Comparison of ENCODE assay signal across 9 cellular contexts in genomic region chr6:111566222-111566717, GRCh38. TPM values are rescaled to one million over a fixed set of nuclear protein-coding genes. Genes with fewer than 3 reads are reported as not detected.
A peak's percentile ranks its signal among the peaks of the same experiment; 100 is the strongest.
DNase-seq lines count a peak whose midpoint lies in the region; TF ChIP-seq lines count a peak whose summit lies in the region.
"Had no signal": no experiment of that assay in that cellular context is flagged by ENCODE, and none has a peak within 500 bp of the region (broad histone marks: within the 10 kb centered on the region; RNA-seq: fewer than 3 reads in every experiment).

No MANE protein-coding gene starts in this region.

- peaks cover 5 to 69% (median 46%) of the 10 kb centered on the region in 3 donors for H3K4me1 ChIP-seq in esophagus squamous epithelium

- TF ChIP-seq CTCF in esophagus squamous epithelium (IDR thresholded peaks at IDR 0.05) (no peak), type B pancreatic cell (conservative IDR thresholded peaks at IDR 0.05) (no peak)

- H3K27me3 Mint-ChIP-seq in activated naive CD4-positive, alpha-beta T cell treated with anti-CD3 and anti-CD28 coated beads for 36 hours (ENCODE audit: low read depth): no peaks in the 10 kb centered on the region
- no peaks in the 10 kb centered on the region for H3K27me3 Mint-ChIP-seq in type B pancreatic cell

- H3K27ac Mint-ChIP-seq in activated naive CD4-positive, alpha-beta T cell treated with anti-CD3 and anti-CD28 coated beads for 36 hours: peak overlapping the region; percentile 47
- H3K27ac Mint-ChIP-seq in type B pancreatic cell: peak overlapping the region; percentile 84

- intact Hi-C loops in activated naive CD4-positive, alpha-beta T cell treated with anti-CD3 and anti-CD28 coated beads for 36 hours (cut with micrococcal nuclease): loop anchor here (1.0 to 2.0 kb wide), 3 partner anchors 33 to 307 kb away; partner anchors contain the start of gene REV3L
- intact Hi-C loops in esophagus squamous epithelium (cut with DNase I): no loop called here

- peaks cover 54% of the 10 kb centered on the region for H3K36me3 Mint-ChIP-seq in activated naive CD4-positive, alpha-beta T cell treated with anti-CD3 and anti-CD28 coated beads for 36 hours (ENCODE audit: low read depth)
- peaks cover 65% of the 10 kb centered on the region for H3K36me3 Mint-ChIP-seq in type B pancreatic cell

- H3K4me3 Mint-ChIP-seq in activated naive CD4-positive, alpha-beta T cell treated with anti-CD3 and anti-CD28 coated beads for 36 hours: peak overlapping the region; percentile 2
- peak overlapping the region; percentile 72 for H3K4me3 Mint-ChIP-seq in type B pancreatic cell

- 49 to 82% methylated on average over 5 to 8 of the region's 8 CpGs for WGBS in esophagus squamous epithelium, 2 donors

- peaks cover 0 to 86% (median 3%) of the 10 kb centered on the region in 3 donors for H3K36me3 ChIP-seq in esophagus squamous epithelium

- no peaks in the 10 kb centered on the region for H3K27me3 ChIP-seq in esophagus squamous epithelium
- H3K27me3 ChIP-seq: foreskin keratinocyte had no signal

- no peaks in the 10 kb centered on the region for H3K9me3 ChIP-seq in esophagus squamous epithelium

- peak overlapping the region; percentile 21 to 76 (median 61) for H3K27ac ChIP-seq in esophagus squamous epithelium

- no peaks in the 10 kb centered on the region for H3K9me3 Mint-ChIP-seq in activated naive CD4-positive, alpha-beta T cell treated with anti-CD3 and anti-CD28 coated beads for 36 hours
- no peaks in the 10 kb centered on the region for H3K9me3 Mint-ChIP-seq in type B pancreatic cell

- H3K4me3 ChIP-seq in esophagus squamous epithelium: no peak overlapping the region

- DNase-seq in activated naive CD4-positive, alpha-beta T cell treated with anti-CD3 and anti-CD28 coated beads for 36 hours: no peak
- DNase-seq in activated naive CD4-positive, alpha-beta T cell (lab: John Stamatoyannopoulos, UW): no peak
- peak; percentile 82 for DNase-seq in NCI-H69 (lab: John Stamatoyannopoulos, UW)
- DNase-seq in esophagus squamous epithelium (lab: John Stamatoyannopoulos, UW): no peak
- DNase-seq in type B pancreatic cell (ENCODE audit: extremely low spot score, unreplicated experiment): no peak
- no peak for DNase-seq in NCI-H1048 (lab: John Stamatoyannopoulos, UW)
- no peak for DNase-seq in GOT3 (lab: John Stamatoyannopoulos, UW)
- DNase-seq in activated gamma-delta T cell (lab: John Stamatoyannopoulos, UW): no peak
- DNase-seq: foreskin keratinocyte had no signal

- peaks cover 51% of the 10 kb centered on the region for H3K4me1 Mint-ChIP-seq in activated naive CD4-positive, alpha-beta T cell treated with anti-CD3 and anti-CD28 coated beads for 36 hours (ENCODE audit: low read depth)
- peaks cover 66% of the 10 kb centered on the region for H3K4me1 Mint-ChIP-seq in type B pancreatic cell (ENCODE audit: unreplicated experiment)

- TF ChIP-seq POLR2A in esophagus squamous epithelium (IDR thresholded peaks at IDR 0.05): no peak

- CTCF ChIA-PET in activated naive CD4-positive, alpha-beta T cell treated with anti-CD3 and anti-CD28 coated beads for 36 hours (lab: Charles Lee): interaction anchor here (0.6 to 2.7 kb wide), 4 partner anchors 82 to 307 kb away, joined by 3 to 11 read pairs (median 4); a partner anchor contains a TSS

RNA-seq across cellular contexts. Expression of gene TRAF3IP2, which starts 39.4 kb away (rescaled TPM):
- 10 to 100 TPM; 39.9 to 42.2 TPM for total RNA-seq in activated naive CD4-positive, alpha-beta T cell treated with anti-CD3 and anti-CD28 coated beads for 36 hours
- total RNA-seq in esophagus squamous epithelium (10 to 100 TPM; 36.8 to 52.1 (median 46.7) TPM), type B pancreatic cell (ENCODE audit: low replicate concordance) (26.3 and 47.8 TPM in 2 replicates)
